Comparison of ENCODE assay signal across 29 cellular contexts in genomic region chr6:163409712-163410111, GRCh38.
"Had no signal": no experiment of that assay in that cellular context is flagged by ENCODE, and none has a peak within 500 bp of the region (broad histone marks: within the 10 kb centered on the region; RNA-seq: fewer than 3 reads in every experiment).

No MANE protein-coding gene starts in this region.

- H3K9me3 ChIP-seq: left lung, lower lobe of right lung, neutrophil, psoas muscle, right atrium auricular region, stomach, testis, thyroid gland, transverse colon, upper lobe of left lung, vagina had no signal

- H3K36me3 ChIP-seq: left lung, lower lobe of right lung, neutrophil, right atrium auricular region, stomach, thyroid gland, transverse colon, upper lobe of left lung, vagina had no signal

- H3K27ac ChIP-seq: left lung, lower lobe of right lung, neutrophil, parathyroid adenoma, psoas muscle, right atrium auricular region, skin epidermis, stomach, thyroid gland, transverse colon, upper lobe of left lung, vagina had no signal

- H3K9ac ChIP-seq: parathyroid adenoma had no signal

- DNase-seq: hippocampal formation; immature natural killer cell; kidney; left colon; left lung; lower lobe of right lung; mammary epithelial cell; mesenchymal stem cell; natural killer cell; occipital lobe; psoas muscle; stimulated activated CD4-positive, alpha-beta T cell treated with anti-CD3 and anti-CD28 coated beads, Interleukin-12 subunit alpha, Interleukin-12 subunit beta, amount 100 ng/mL, for 4 hours; stimulated activated CD4-positive, alpha-beta T cell treated with anti-CD3 and anti-CD28 coated beads, Interleukin-15, amount 100 ng/mL, for 24 hours; stimulated activated CD4-positive, alpha-beta T cell treated with anti-CD3 and anti-CD28 coated beads, Interleukin-2, amount 100 ng/mL, for 24 hours; stimulated activated CD4-positive, alpha-beta T cell treated with anti-CD3 and anti-CD28 coated beads, Interleukin-4, amount 100 ng/mL, for 1 hour; stimulated activated naive B cell treated with anti-CD40 and anti-IgM and Interleukin-4, amounts not matched to agents 10 μg/mL and 1 μg/mL and 100 μg/mL, for 72 hours; stimulated activated naive CD8-positive, alpha-beta T cell treated with anti-CD3 and anti-CD28 coated beads, Interleukin-15, Interleukin-2, amounts not matched to agents 100 U/mL and 50 U/mL, for 24 hours; stomach; testis; thyroid gland; transverse colon; upper lobe of left lung had no signal

- H3K4me3 Mint-ChIP-seq: immature natural killer cell; natural killer cell; stimulated activated naive B cell treated with anti-CD40 and anti-IgM and Interleukin-4, amounts not matched to agents 10 μg/mL and 1 μg/mL and 100 μg/mL, for 72 hours had no signal

- H3K79me2 ChIP-seq: parathyroid adenoma had no signal

- ATAC-seq: left colon; left lung; lower lobe of right lung; natural killer cell; psoas muscle; sciatic nerve; stimulated activated naive B cell treated with anti-CD40 and anti-IgM and Interleukin-4, amounts not matched to agents 10 μg/mL and 1 μg/mL and 100 μg/mL, for 72 hours; stimulated activated naive CD8-positive, alpha-beta T cell treated with anti-CD3 and anti-CD28 coated beads, Interleukin-15, Interleukin-2, amounts not matched to agents 100 U/mL and 50 U/mL, for 24 hours had no signal

- H3K27ac Mint-ChIP-seq: natural killer cell; stimulated activated naive B cell treated with anti-CD40 and anti-IgM and Interleukin-4, amounts not matched to agents 10 μg/mL and 1 μg/mL and 100 μg/mL, for 72 hours had no signal

- FAIRE-seq: islet of Langerhans, kidney had no signal

- H2AFZ ChIP-seq: parathyroid adenoma had no signal

- H3K4me3 ChIP-seq: left lung, lower lobe of right lung, psoas muscle, right atrium auricular region, skin epidermis, stomach, testis, thyroid gland, transverse colon, upper lobe of left lung, vagina had no signal

- H3K27me3 Mint-ChIP-seq: stimulated activated naive B cell treated with anti-CD40 and anti-IgM and Interleukin-4, amounts not matched to agents 10 μg/mL and 1 μg/mL and 100 μg/mL, for 72 hours had no signal

- H3K27me3 ChIP-seq: left lung, neutrophil, right atrium auricular region, stomach, testis, thyroid gland, upper lobe of left lung, vagina had no signal

- H3K9me3 Mint-ChIP-seq: immature natural killer cell; natural killer cell; stimulated activated naive B cell treated with anti-CD40 and anti-IgM and Interleukin-4, amounts not matched to agents 10 μg/mL and 1 μg/mL and 100 μg/mL, for 72 hours had no signal

- H3K36me3 Mint-ChIP-seq: natural killer cell had no signal
